20 cellular contexts compared by ENCODE assay signal in genomic region chr19:42229263-42229854, GRCh38. TPM values are rescaled to one million over a fixed set of nuclear protein-coding genes. Genes with fewer than 3 reads are reported as not detected.
DNase-seq lines count a peak whose midpoint lies in the region; ATAC-seq and TF ChIP-seq lines count a peak whose summit lies in the region.
"Had no signal": no experiment of that assay in that cellular context is flagged by ENCODE, and none has a peak within 500 bp of the region (broad histone marks: within the 10 kb centered on the region; RNA-seq: fewer than 3 reads in every experiment).

No MANE protein-coding gene starts in this region.

- TF ChIP-seq CTCF in DND-41 (IDR thresholded peaks at IDR 0.05; ENCODE audit: borderline replicate concordance, extremely low read depth, low read length, poor library complexity, severe bottlenecking): peak; percentile 23
- no peak for TF ChIP-seq CTCF in IMR-90 (conservative IDR thresholded peaks at IDR 0.05; ENCODE audit: low read depth, low read length)
- no peak for TF ChIP-seq CTCF in nephron (IDR thresholded peaks at IDR 0.05; ENCODE audit: unreplicated experiment in 3 of 3)
- no peak for TF ChIP-seq CTCF in ascending aorta (IDR thresholded peaks at IDR 0.05)

- H3K27ac ChIP-seq in DND-41 (ENCODE audit: low read length): peak overlapping the region; percentile 33; the same call in 1 of the 2 replicates
- no peak overlapping the region for H3K27ac ChIP-seq in IMR-90 (ENCODE audit: insufficient read depth, low read length)
- H3K27ac ChIP-seq in angular gyrus (ENCODE audit: low read depth, low read length): peak overlapping the region; percentile 12
- no peak overlapping the region for H3K27ac ChIP-seq in ascending aorta
- H3K27ac ChIP-seq: SJSA1, transverse colon had no signal

- no peak overlapping the region for H2AFZ ChIP-seq in DND-41 (ENCODE audit: low read depth, low read length)
- peak overlapping the region; percentile 10 for H2AFZ ChIP-seq in IMR-90 (replicated peaks; ENCODE audit: low read length, poor library complexity)

- H3K9ac ChIP-seq in DND-41 (ENCODE audit: low read depth, low read length): no peak overlapping the region
- no peak overlapping the region for H3K9ac ChIP-seq in IMR-90 (ENCODE audit: low read depth, low read length)

- TF ChIP-seq RAD21 in IMR-90 (IDR thresholded peaks at IDR 0.05; ENCODE audit: low read length): no peak

- no peak overlapping the region for H3K18ac ChIP-seq in IMR-90 (ENCODE audit: low read depth, low read length)

- H2BK15ac ChIP-seq in IMR-90 (ENCODE audit: low read depth, low read length): no peak overlapping the region

- peak; percentile 36; the same call in 1 of the 3 replicates for ATAC-seq in DND-41 (ENCODE audit: insufficient read depth, low read depth)
- no peak for ATAC-seq in IMR-90 (ENCODE audit: low read depth)
- ATAC-seq in HG03432 (IDR thresholded peaks at IDR 0.05; ENCODE audit: unreplicated experiment): no peak
- ATAC-seq: gastroesophageal sphincter; naive thymus-derived CD8-positive, alpha-beta T cell had no signal

- H4K8ac ChIP-seq in IMR-90 (ENCODE audit: low read depth in 2 of 2, low read length in 2 of 2): no peak overlapping the region

- H2BK20ac ChIP-seq in IMR-90 (ENCODE audit: low read depth, low read length): no peak overlapping the region

- no peak overlapping the region for H2AK9ac ChIP-seq in IMR-90 (replicated peaks; ENCODE audit: low read depth, low read length, poor library complexity)

- H3K27me3 Mint-ChIP-seq in nephron (ENCODE audit: low read depth): no peaks in the 10 kb centered on the region
- H3K27me3 Mint-ChIP-seq: activated naive CD8-positive, alpha-beta T cell; naive thymus-derived CD8-positive, alpha-beta T cell had no signal

- peaks cover 8% of the 10 kb centered on the region for H3K4me1 Mint-ChIP-seq in nephron

- peaks cover 32% of the 10 kb centered on the region for H3K79me2 ChIP-seq in DND-41 (ENCODE audit: insufficient read depth, low read length)

- H3K36me3 Mint-ChIP-seq in nephron (ENCODE audit: low read depth): peaks cover 67% of the 10 kb centered on the region
- H3K36me3 Mint-ChIP-seq: activated naive CD8-positive, alpha-beta T cell had no signal

- H2AK5ac ChIP-seq in IMR-90 (ENCODE audit: low read depth, low read length): no peak overlapping the region

- H3K9me1 ChIP-seq in IMR-90 (ENCODE audit: insufficient read depth, low read length): peaks cover 14% of the 10 kb centered on the region; the same call in 1 of the 2 replicates

- H2BK120ac ChIP-seq in IMR-90 (ENCODE audit: low read depth, low read length): no peak overlapping the region

- TF ChIP-seq POLR2A in IMR-90 (IDR thresholded peaks at IDR 0.05; ENCODE audit: low read depth, low read length): no peak

- intact Hi-C loops in IMR-90 (cut with micrococcal nuclease) (no loop called here), ascending aorta (cut with DNase I) (no loop called here)

- POLR2A ChIA-PET in IMR-90 (lab: Charles Lee; ENCODE audit: unreplicated experiment): interaction anchor here (0.5 kb wide), 1 partner anchor 19 kb away, joined by 3 read pairs; no protein-coding TSS in a partner anchor

- dilution Hi-C loops in IMR-90 (cut with HindIII; ENCODE audit: low sequenced_read_pairs, unreplicated experiment): no loop called here

- H4K20me1 ChIP-seq in DND-41 (ENCODE audit: insufficient read depth, low read length) (peaks cover 73% of the 10 kb centered on the region), IMR-90 (ENCODE audit: insufficient read depth, low read length) (peaks cover 86% of the 10 kb centered on the region)

- no peaks in the 10 kb centered on the region for H3K9me3 ChIP-seq in DND-41 (ENCODE audit: insufficient read depth, low read length, severe bottlenecking)
- H3K9me3 ChIP-seq in IMR-90 (ENCODE audit: control insufficient read depth, insufficient read depth, low read length): no peaks in the 10 kb centered on the region
- no peaks in the 10 kb centered on the region for H3K9me3 ChIP-seq in ascending aorta
- H3K9me3 ChIP-seq: gastroesophageal sphincter, HAP-1, SJSA1, transverse colon had no signal

- no peak overlapping the region for H3K4me2 ChIP-seq in DND-41 (ENCODE audit: insufficient read depth, low read length)
- no peak overlapping the region for H3K4me2 ChIP-seq in IMR-90 (ENCODE audit: low read depth, low read length)

- DNase-seq in DND-41: no peak
- no peak for DNase-seq in IMR-90
- DNase-seq in ascending aorta (ENCODE audit: low spot score in 2 of 2): no peak
- DNase-seq in DMS153 (lab: John Stamatoyannopoulos, UW): no peak
- no peak for DNase-seq in NCI-H1417 treated with DMSO at 0.1 percent for 48 hours (lab: John Stamatoyannopoulos, UW)
- DNase-seq: activated CD4-positive, alpha-beta T cell treated with anti-CD3 and anti-CD28 coated beads, Interleukin-2, amount 50 U/mL, for 1 hour; dorsolateral prefrontal cortex; islet precursor cell; naive thymus-derived CD8-positive, alpha-beta T cell; NCI-H187 treated with DMSO at 0.1 percent for 48 hours; NCI-H774; transverse colon had no signal

- H3K36me3 ChIP-seq in DND-41 (ENCODE audit: insufficient read depth, low read length) (peaks cover 96% of the 10 kb centered on the region), IMR-90 (ENCODE audit: control insufficient read depth, insufficient read depth, low read length) (peaks cover 80% of the 10 kb centered on the region), ascending aorta (peaks cover 81 to 91% of the 10 kb centered on the region in 2 donors)

- H3K27ac Mint-ChIP-seq in nephron: peak overlapping the region; percentile 57 to 80 (median 67)

- no peaks in the 10 kb centered on the region for H3K27me3 ChIP-seq in DND-41 (ENCODE audit: insufficient read depth, low read length, poor library complexity)
- H3K27me3 ChIP-seq in IMR-90 (ENCODE audit: control insufficient read depth, insufficient read depth, low read length): no peaks in the 10 kb centered on the region
- H3K27me3 ChIP-seq in ascending aorta: no peaks in the 10 kb centered on the region
- H3K27me3 ChIP-seq: dorsolateral prefrontal cortex, gastroesophageal sphincter, SJSA1, transverse colon had no signal

- no peak overlapping the region for H3K23ac ChIP-seq in IMR-90 (ENCODE audit: low read depth, low read length)

- BruUV-seq in IMR-90 (replicated peaks; lab: Mats Ljungman, UMichigan): no TSS peak

- 60% methylated on average over 1 of the region's 5 CpGs; no CpG with 5 or more reads in 1 of the 2 experiments for WGBS in IMR-90 (ENCODE audit: extremely low coverage in 2 of 2, insufficient read length in 1 of 2), 2 experiments

- no peak overlapping the region for H4K5ac ChIP-seq in IMR-90 (ENCODE audit: low read depth, low read length)

- CTCF ChIA-PET in IMR-90 (lab: Yijun Ruan, JAX): interaction anchor here (0.6 kb wide), 1 partner anchor 9 kb away, joined by 4 read pairs; no protein-coding TSS in a partner anchor

- H3K56ac ChIP-seq in IMR-90 (ENCODE audit: extremely low read depth, insufficient read depth, low read length): no peak overlapping the region

- H3K4me3 ChIP-seq in DND-41 (ENCODE audit: low read depth in 1 of 2, low read length in 2 of 2) (no peak overlapping the region), IMR-90 (ENCODE audit: insufficient read depth, low read depth, low read length) (no peak overlapping the region), ascending aorta (no peak overlapping the region)
- H3K4me3 ChIP-seq: dorsolateral prefrontal cortex, gastroesophageal sphincter, HAP-1, SJSA1, skin epidermis, transverse colon had no signal

- H3K4me1 ChIP-seq in DND-41 (ENCODE audit: insufficient read depth, low read length) (no peaks in the 10 kb centered on the region), IMR-90 (ENCODE audit: control insufficient read depth, insufficient read depth, low read length) (no peaks in the 10 kb centered on the region), ascending aorta (no peaks in the 10 kb centered on the region)
- H3K4me1 ChIP-seq: HAP-1, SJSA1 had no signal

- no peak overlapping the region for H2BK5ac ChIP-seq in IMR-90 (ENCODE audit: low read depth, low read length, poor library complexity, severe bottlenecking)

- no peak overlapping the region for H3K4ac ChIP-seq in IMR-90 (ENCODE audit: low read depth, low read length)

- in situ Hi-C loops in IMR-90 (cut with MboI; ENCODE audit: low sequenced_read_pairs): no loop called here

- H3K9me3 Mint-ChIP-seq in nephron: no peaks in the 10 kb centered on the region
- H3K9me3 Mint-ChIP-seq: naive thymus-derived CD8-positive, alpha-beta T cell had no signal

- H4K91ac ChIP-seq in IMR-90 (ENCODE audit: insufficient read depth, low read depth, low read length): no peak overlapping the region

- H3K14ac ChIP-seq in IMR-90 (replicated peaks; ENCODE audit: low read depth, low read length): no peak overlapping the region

- H3K4me3 Mint-ChIP-seq in nephron: no peak overlapping the region
- H3K4me3 Mint-ChIP-seq: activated naive CD8-positive, alpha-beta T cell; naive thymus-derived CD8-positive, alpha-beta T cell had no signal

- H3K79me1 ChIP-seq in IMR-90 (ENCODE audit: low read depth in 1 of 2, low read length in 2 of 2): peaks cover 34 to 82% of the 10 kb centered on the region in 2 experiments

TF ChIP-seq in IMR-90, 13 proteins besides CTCF, POLR2A, EP300 and RAD21 (continues in another document):
- TF ChIP-seq RCOR1 (IDR thresholded peaks at IDR 0.05; ENCODE audit: insufficient replicate concordance, low read length) (no peak), MXI1 (IDR thresholded peaks at IDR 0.05; ENCODE audit: borderline replicate concordance, low read depth, low read length) (no peak)

RNA-seq across cellular contexts. Expression of gene ZNF526, which starts 9.2 kb away (rescaled TPM):
- total RNA-seq in IMR-90 (2012; rRNA removed): 13.6 and 14.2 TPM in 2 replicates
- 6.8 and 7.3 TPM in 2 replicates for polyA plus RNA-seq in IMR-90 (2012; rRNA removed)
- polyA plus RNA-seq in IMR-90 (2012; cell fraction: cytosol; rRNA removed): 3.2 and 6.0 TPM in 2 replicates
- 5.4 and 9.9 TPM in 2 replicates for polyA plus RNA-seq in IMR-90 (2012; cell fraction: nucleus; rRNA removed; ENCODE audit: low replicate concordance)
- 7.0 TPM for total RNA-seq in ascending aorta

RNA-seq across cellular contexts. Expression of gene DEDD2, which starts 11.9 kb away (rescaled TPM):
- total RNA-seq in IMR-90 (2012; rRNA removed): 8.1 and 8.2 TPM in 2 replicates
- 21.0 and 26.1 TPM in 2 replicates for polyA plus RNA-seq in IMR-90 (2012; rRNA removed)
- polyA plus RNA-seq in IMR-90 (2012; cell fraction: cytosol; rRNA removed): 28.9 and 45.6 TPM in 2 replicates
- 21.5 and 40.6 TPM in 2 replicates for polyA plus RNA-seq in IMR-90 (2012; cell fraction: nucleus; rRNA removed; ENCODE audit: low replicate concordance)
- total RNA-seq in ascending aorta: 30.2 TPM

RNA-seq across cellular contexts. Expression of gene GSK3A, which starts 13.0 kb away (rescaled TPM):
- total RNA-seq in IMR-90 (2012; rRNA removed): 6.9 and 8.1 TPM in 2 replicates
- 41.4 and 43.3 TPM in 2 replicates for polyA plus RNA-seq in IMR-90 (2012; rRNA removed)
- 24.3 and 37.8 TPM in 2 replicates for polyA plus RNA-seq in IMR-90 (2012; cell fraction: cytosol; rRNA removed)
- polyA plus RNA-seq in IMR-90 (2012; cell fraction: nucleus; rRNA removed; ENCODE audit: low replicate concordance): 37.0 and 39.0 TPM in 2 replicates
- total RNA-seq in ascending aorta: 27.0 TPM

RNA-seq across cellular contexts. Expression of gene ERF, which starts 25.6 kb away (rescaled TPM):
- total RNA-seq in IMR-90 (2012; rRNA removed) (5.2 and 6.1 TPM in 2 replicates), ascending aorta (51.6 TPM)
- polyA plus RNA-seq in IMR-90 (2012; rRNA removed): 32.4 and 50.9 TPM in 2 replicates
- polyA plus RNA-seq in IMR-90 (2012; cell fraction: cytosol; rRNA removed): 21.0 and 43.3 TPM in 2 replicates
- polyA plus RNA-seq in IMR-90 (2012; cell fraction: nucleus; rRNA removed; ENCODE audit: low replicate concordance): 185 and 200 TPM in 2 replicates

RNA-seq across cellular contexts. Expression of gene CIC, which starts 39.7 kb away (rescaled TPM):
- total RNA-seq in IMR-90 (2012; rRNA removed) (1.8 and 2.5 TPM in 2 replicates), ascending aorta (247 TPM)
- 23.2 and 27.3 TPM in 2 replicates for polyA plus RNA-seq in IMR-90 (2012; rRNA removed)
- polyA plus RNA-seq in IMR-90 (2012; cell fraction: cytosol; rRNA removed): 20.0 and 22.5 TPM in 2 replicates
- polyA plus RNA-seq in IMR-90 (2012; cell fraction: nucleus; rRNA removed; ENCODE audit: low replicate concordance): 50.1 and 139 TPM in 2 replicates

Comparison
In these comparisons a context has a peak if more than half of its experiments do, and no peak if none do; other contexts are left out.
1. H3K27ac ChIP-seq: peak in DND-41 (single experiment) and angular gyrus (single experiment); none in IMR-90 (single experiment) and ascending aorta (0 of 2).